Comparison of ENCODE assay signal across 1 cellular context in genomic region chr9:72526901-72527800, GRCh38.
TF ChIP-seq lines count a peak whose summit lies in the region.

No MANE protein-coding gene starts in this region.

TF ChIP-seq in H1, 55 proteins besides CTCF, POLR2A, EP300 and RAD21 (continued from another document):
- TF ChIP-seq CHD7 (IDR thresholded peaks at IDR 0.05; ENCODE audit: insufficient replicate concordance, low read length) (no peak), POLR2AphosphoS5 (IDR thresholded peaks at IDR 0.05; ENCODE audit: low read depth, low read length) (peak; percentile 73; the same call in 1 of the 2 replicates)
